In genomic region chr17:76384987-76385891, GRCh38 we compare ENCODE assay signal across 8 cellular contexts. TPM values are rescaled to one million over a fixed set of nuclear protein-coding genes. Genes with fewer than 3 reads are reported as not detected.
DNase-seq lines count a peak whose midpoint lies in the region; ATAC-seq and TF ChIP-seq lines count a peak whose summit lies in the region.

No MANE protein-coding gene starts in this region.

- BruUV-seq in PC-9 (replicated peaks; lab: Mats Ljungman, UMichigan): no TSS peak

- no peaks in the 10 kb centered on the region for H3K9me3 ChIP-seq in PC-9 (ENCODE audit: insufficient read depth, low read depth)

- H3F3A ChIP-seq in PC-9 (ENCODE audit: insufficient read depth, low read depth): no peaks in the 10 kb centered on the region; the same call in 1 of the 2 replicates

- peaks cover 4% of the 10 kb centered on the region; the same call in 1 of the 2 replicates for H3K4me1 ChIP-seq in PC-9 (replicated peaks; ENCODE audit: insufficient read depth)

- CTCF ChIA-PET in PC-9 (lab: Charles Lee): interaction anchor here (0.7 to 1.5 kb wide), 6 partner anchors 10 to 82 kb away, joined by 3 to 18 read pairs (median 4); no protein-coding TSS in a partner anchor

- peak in 1 of 2 experiments; percentile 40 for DNase-seq in PC-9
- DNase-seq in left ventricle myocardium superior: peak; percentile 66
- no peak for DNase-seq in retinal pigment epithelial cell (ENCODE audit: low read depth)
- no peak for DNase-seq in KG1 (lab: John Stamatoyannopoulos, UW)
- no peak for DNase-seq in UCSD-AML1 (lab: John Stamatoyannopoulos, UW; ENCODE audit: unreplicated experiment)

- peak overlapping the region; percentile 68 for H3K4me3 Mint-ChIP-seq in activated naive CD4-positive, alpha-beta T cell treated with anti-CD3 and anti-CD28 coated beads, Interleukin-2, amount 50 U/mL, for 24 hours

- no peaks in the 10 kb centered on the region for H3K79me2 ChIP-seq in PC-9 (ENCODE audit: low read depth)

- TF ChIP-seq CTCF in PC-9 (conservative IDR thresholded peaks at IDR 0.05): no peak
- no peak for TF ChIP-seq CTCF in retinal pigment epithelial cell (conservative IDR thresholded peaks at IDR 0.05; ENCODE audit: low read depth, low read length)

- no peaks in the 10 kb centered on the region for H3K9me3 Mint-ChIP-seq in activated naive CD4-positive, alpha-beta T cell treated with anti-CD3 and anti-CD28 coated beads, Interleukin-2, amount 50 U/mL, for 24 hours

- no peaks in the 10 kb centered on the region for H3K27me3 Mint-ChIP-seq in activated naive CD4-positive, alpha-beta T cell treated with anti-CD3 and anti-CD28 coated beads, Interleukin-2, amount 50 U/mL, for 24 hours

- H3K4me3 ChIP-seq in PC-9: peak overlapping the region; percentile 68
- H3K4me3 ChIP-seq in retinal pigment epithelial cell (ENCODE audit: low read length): peak overlapping the region; percentile 54

- no peaks in the 10 kb centered on the region for H3K27me3 ChIP-seq in PC-9 (ENCODE audit: insufficient read depth, low read depth)

- H3K27ac Mint-ChIP-seq in activated naive CD4-positive, alpha-beta T cell treated with anti-CD3 and anti-CD28 coated beads, Interleukin-2, amount 50 U/mL, for 24 hours: no peak overlapping the region

- ATAC-seq in GM18498 (IDR thresholded peaks at IDR 0.05; ENCODE audit: unreplicated experiment) (peak; percentile 4), left ventricle myocardium superior (peak; percentile 3), GM21367 (IDR thresholded peaks at IDR 0.05; ENCODE audit: unreplicated experiment) (no peak)

- no peaks in the 10 kb centered on the region for H3K36me3 ChIP-seq in PC-9 (ENCODE audit: low read depth)

- H3K4me2 ChIP-seq in PC-9: peak overlapping the region; percentile 95

- H3K27ac ChIP-seq in PC-9: no peak overlapping the region

- peaks cover 1% of the 10 kb centered on the region for H3K36me3 Mint-ChIP-seq in activated naive CD4-positive, alpha-beta T cell treated with anti-CD3 and anti-CD28 coated beads, Interleukin-2, amount 50 U/mL, for 24 hours

- POLR2A ChIA-PET in PC-9 (lab: Charles Lee; ENCODE audit: unreplicated experiment): interaction anchor here (0.6 kb wide), 1 partner anchor 15 kb away, joined by 3 read pairs; no protein-coding TSS in a partner anchor

- H2AFZ ChIP-seq in PC-9: peak overlapping the region; percentile 74

- H3K9me2 ChIP-seq in PC-9 (ENCODE audit: insufficient read depth): no peaks in the 10 kb centered on the region

- H3K4me1 Mint-ChIP-seq in activated naive CD4-positive, alpha-beta T cell treated with anti-CD3 and anti-CD28 coated beads, Interleukin-2, amount 50 U/mL, for 24 hours: peaks cover 14% of the 10 kb centered on the region

- intact Hi-C loops in PC-9 (cut with micrococcal nuclease; ENCODE audit: unreplicated experiment): no loop called here
- intact Hi-C loops in left ventricle myocardium superior (cut with micrococcal nuclease): no loop called here

- no peaks in the 10 kb centered on the region for H4K20me1 ChIP-seq in PC-9 (ENCODE audit: insufficient read depth)

RNA-seq across cellular contexts. Expression of gene SPHK1, which starts 0.8 kb away (rescaled TPM):
- total RNA-seq in PC-9 (2021) (5.5 and 9.3 TPM in 2 replicates), left ventricle myocardium superior (2.7 TPM)

RNA-seq across cellular contexts. Expression of gene PRPSAP1, which starts 31.5 kb away (rescaled TPM):
- total RNA-seq in PC-9 (2021) (63.3 and 73.0 TPM in 2 replicates), left ventricle myocardium superior (38.8 TPM)
